Comparison of ENCODE assay signal across 23 cellular contexts in the genomic region with DNA sequence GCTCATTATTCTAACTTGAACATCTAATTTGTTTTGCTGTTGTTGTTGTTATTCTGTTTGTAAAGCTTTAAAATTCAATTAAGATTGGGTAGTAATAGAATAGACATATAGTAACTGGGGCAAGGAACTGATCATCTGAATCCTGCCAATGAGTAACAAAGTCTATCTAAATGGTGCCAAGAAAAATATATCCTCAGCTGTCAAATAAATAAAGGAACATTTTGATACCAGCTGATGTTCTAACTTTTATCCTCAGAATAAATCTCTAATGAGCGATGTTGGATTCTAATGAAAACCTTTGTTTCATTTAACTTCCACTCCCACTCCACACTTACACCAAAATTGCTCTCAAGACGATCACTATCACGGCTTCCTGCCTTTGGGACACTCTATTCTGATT.
"Had no signal": no experiment of that assay in that cellular context is flagged by ENCODE, and none has a peak within 500 bp of the region (broad histone marks: within the 10 kb centered on the region; RNA-seq: fewer than 3 reads in every experiment).

No MANE protein-coding gene starts in this region.

- H3K27ac ChIP-seq: colonic mucosa, esophagus muscularis mucosa, lower lobe of right lung, prostate gland, sigmoid colon, skin epidermis, spleen, suprapubic skin, transverse colon, upper lobe of right lung, uterus had no signal

- DNase-seq: colonic mucosa; effector CD8-positive, alpha-beta T cell; endodermal cell; head of caudate nucleus; left ventricle myocardium superior; lower lobe of right lung; naive thymus-derived CD8-positive, alpha-beta T cell; nephron progenitor cell; nucleus accumbens; right cardiac atrium; sigmoid colon; spleen; stimulated activated CD4-positive, alpha-beta T cell treated with anti-CD3 and anti-CD28 coated beads, Interleukin-4, amount 100 ng/mL, for 1 hour; stimulated activated CD8-positive, alpha-beta memory T cell treated with anti-CD3 and anti-CD28 coated beads, Interleukin-4, amount 100 ng/mL, for 48 hours; stimulated activated naive CD4-positive, alpha-beta T cell; stimulated activated naive CD8-positive, alpha-beta T cell treated with anti-CD3 and anti-CD28 coated beads, Interleukin-15, amount 100 ng/mL, for 72 hours; transverse colon; upper lobe of right lung; uterus had no signal

- H3K9me3 ChIP-seq: colonic mucosa, esophagus muscularis mucosa, lower lobe of right lung, prostate gland, sigmoid colon, suprapubic skin, transverse colon, upper lobe of right lung, uterus had no signal

- H3K36me3 ChIP-seq: colonic mucosa, esophagus muscularis mucosa, lower lobe of right lung, prostate gland, sigmoid colon, spleen, suprapubic skin, transverse colon, upper lobe of right lung, uterus had no signal

- H3K4me1 ChIP-seq: colonic mucosa, esophagus muscularis mucosa, lower lobe of right lung, prostate gland, sigmoid colon, spleen, suprapubic skin, transverse colon, upper lobe of right lung, uterus had no signal

- H3K27me3 ChIP-seq: colonic mucosa, esophagus muscularis mucosa, sigmoid colon, spleen, suprapubic skin, transverse colon, upper lobe of right lung, uterus had no signal

- H3K4me3 ChIP-seq: colonic mucosa, esophagus muscularis mucosa, lower lobe of right lung, prostate gland, sigmoid colon, skin epidermis, spleen, suprapubic skin, transverse colon, upper lobe of right lung, uterus had no signal
